Comparison of ENCODE assay signal across 13 cellular contexts in the genomic region with DNA sequence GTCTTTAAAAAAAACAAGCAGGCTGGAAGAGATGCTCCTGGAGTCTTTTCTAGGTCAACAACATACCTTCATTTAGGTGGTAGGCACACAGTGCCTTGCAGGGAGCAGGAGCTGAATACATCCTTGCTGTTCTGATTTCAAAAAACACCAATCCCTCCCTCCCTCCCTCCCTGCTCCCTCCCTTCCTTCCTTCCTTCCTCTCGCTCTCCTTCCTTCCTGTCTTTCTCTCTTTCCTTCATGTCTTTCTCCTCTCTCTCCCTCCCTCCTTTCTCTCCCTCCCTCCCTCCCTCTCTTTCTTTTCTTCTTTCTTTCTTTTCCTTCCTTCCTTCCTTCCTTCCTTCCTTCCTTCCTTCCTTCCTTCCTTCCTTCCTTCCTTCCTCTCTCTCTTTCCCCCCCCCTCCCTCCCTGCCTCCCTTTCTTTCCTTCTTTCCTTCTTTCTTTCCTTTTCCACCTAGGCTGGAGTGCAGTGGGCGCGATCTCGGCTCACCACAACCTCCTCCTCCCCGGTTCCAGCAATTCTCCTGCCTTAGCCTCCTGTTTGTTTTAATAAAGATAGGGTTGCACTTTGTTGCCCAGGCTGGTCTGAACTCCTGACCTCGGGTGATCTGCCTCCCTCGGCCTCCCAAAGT.
A peak's percentile ranks its signal among the peaks of the same experiment; 100 is the strongest.
DNase-seq lines count a peak whose midpoint lies in the region; ATAC-seq lines count a peak whose summit lies in the region.
"Had no signal": no experiment of that assay in that cellular context is flagged by ENCODE, and none has a peak within 500 bp of the region (broad histone marks: within the 10 kb centered on the region; RNA-seq: fewer than 3 reads in every experiment).

No MANE protein-coding gene starts in this region.

- peak overlapping the region; percentile 52 for H3K4me3 Mint-ChIP-seq in activated T-cell treated with anti-CD3 and anti-CD28 coated beads, Interleukin-2, amount 50 U/mL, for 24 hours
- H3K4me3 Mint-ChIP-seq in T-helper 17 cell, result peak overlapping the region; percentile 47
- H3K4me3 Mint-ChIP-seq in stimulated activated effector memory CD8-positive, alpha-beta T cell treated with anti-CD3 and anti-CD28 coated beads, Interleukin-12 subunit alpha, Interleukin-12 subunit beta, amount 100 ng/mL, for 72 hours, result peak overlapping the region; percentile 57

- no peak for ATAC-seq in T-helper 17 cell
- no peak for ATAC-seq in stimulated activated effector memory CD8-positive, alpha-beta T cell treated with anti-CD3 and anti-CD28 coated beads, Interleukin-12 subunit alpha, Interleukin-12 subunit beta, amount 100 ng/mL, for 72 hours

- no peak for DNase-seq in activated T-cell treated with anti-CD3 and anti-CD28 coated beads, Interleukin-2, amount 50 U/mL, for 24 hours
- no peak for DNase-seq in activated T-cell treated with anti-CD3 and anti-CD28 coated beads, Interleukin-2, amount 50 U/mL, for 48 hours
- DNase-seq in T-helper 17 cell, result no peak
- DNase-seq in stimulated activated effector memory CD8-positive, alpha-beta T cell treated with anti-CD3 and anti-CD28 coated beads, Interleukin-12 subunit alpha, Interleukin-12 subunit beta, amount 100 ng/mL, for 72 hours (ENCODE audit: low spot score in 2 of 2), result no peak
- no peak for DNase-seq in NCI-H2029 treated with DMSO at 0.1 percent for 48 hours (lab: John Stamatoyannopoulos, UW)
- no peak for DNase-seq in NCI-H1092 (lab: John Stamatoyannopoulos, UW)
- DNase-seq in LoVo (ENCODE audit: low spot score), result no peak
- DNase-seq: activated gamma-delta T cell treated with Interleukin-2 at 50 U/mL for 16 hours, cerebellar nuclear complex, Kasumi-1, NCI-H2029 had no signal

- peaks cover 13% of the 10 kb centered on the region for H3K4me1 Mint-ChIP-seq in activated T-cell treated with anti-CD3 and anti-CD28 coated beads, Interleukin-2, amount 50 U/mL, for 24 hours (ENCODE audit: low read depth)
- H3K4me1 Mint-ChIP-seq in T-helper 17 cell, result peaks cover 7% of the 10 kb centered on the region
- peaks cover 21% of the 10 kb centered on the region for H3K4me1 Mint-ChIP-seq in stimulated activated effector memory CD8-positive, alpha-beta T cell treated with anti-CD3 and anti-CD28 coated beads, Interleukin-12 subunit alpha, Interleukin-12 subunit beta, amount 100 ng/mL, for 72 hours

- no peaks in the 10 kb centered on the region for H3K9me3 ChIP-seq in T-helper 17 cell (ENCODE audit: control insufficient read depth, low read length, poor library complexity, severe bottlenecking)
- H3K9me3 ChIP-seq: thoracic aorta had no signal

- H3K4me3 ChIP-seq in iPS-11a (ENCODE audit: low read depth, low read length), result peak overlapping the region; percentile 31
- H3K4me3 ChIP-seq: thoracic aorta had no signal

- H3K9me3 Mint-ChIP-seq in activated T-cell treated with anti-CD3 and anti-CD28 coated beads, Interleukin-2, amount 50 U/mL, for 24 hours, result no peaks in the 10 kb centered on the region
- no peaks in the 10 kb centered on the region for H3K9me3 Mint-ChIP-seq in stimulated activated effector memory CD8-positive, alpha-beta T cell treated with anti-CD3 and anti-CD28 coated beads, Interleukin-12 subunit alpha, Interleukin-12 subunit beta, amount 100 ng/mL, for 72 hours

- peaks cover 54% of the 10 kb centered on the region for H3K27me3 Mint-ChIP-seq in activated T-cell treated with anti-CD3 and anti-CD28 coated beads, Interleukin-2, amount 50 U/mL, for 24 hours
- peaks cover 55% of the 10 kb centered on the region for H3K27me3 Mint-ChIP-seq in T-helper 17 cell

- no peak overlapping the region for H3K27ac Mint-ChIP-seq in activated T-cell treated with anti-CD3 and anti-CD28 coated beads, Interleukin-2, amount 50 U/mL, for 24 hours
- no peak overlapping the region for H3K27ac Mint-ChIP-seq in T-helper 17 cell
- no peak overlapping the region for H3K27ac Mint-ChIP-seq in stimulated activated effector memory CD8-positive, alpha-beta T cell treated with anti-CD3 and anti-CD28 coated beads, Interleukin-12 subunit alpha, Interleukin-12 subunit beta, amount 100 ng/mL, for 72 hours

- H3K36me3 Mint-ChIP-seq in activated T-cell treated with anti-CD3 and anti-CD28 coated beads, Interleukin-2, amount 50 U/mL, for 24 hours (ENCODE audit: low read depth), result no peaks in the 10 kb centered on the region
- H3K36me3 Mint-ChIP-seq in T-helper 17 cell (ENCODE audit: low read depth), result peaks cover 10% of the 10 kb centered on the region
- H3K36me3 Mint-ChIP-seq in stimulated activated effector memory CD8-positive, alpha-beta T cell treated with anti-CD3 and anti-CD28 coated beads, Interleukin-12 subunit alpha, Interleukin-12 subunit beta, amount 100 ng/mL, for 72 hours, result no peaks in the 10 kb centered on the region
